In genomic region chr1:35535243-35535642, GRCh38 we compare ENCODE assay signal across 25 cellular contexts. TPM values are rescaled to one million over a fixed set of nuclear protein-coding genes. Genes with fewer than 3 reads are reported as not detected.
"Had no signal": no experiment of that assay in that cellular context is flagged by ENCODE, and none has a peak within 500 bp of the region (broad histone marks: within the 10 kb centered on the region; RNA-seq: fewer than 3 reads in every experiment).

No MANE protein-coding gene starts in this region.

- H3K27ac Mint-ChIP-seq: activated naive CD8-positive, alpha-beta T cell treated with anti-CD3 and anti-CD28 coated beads, Interleukin-2, amount 10 ng/mL, durations not matched to agents 7 days and 5 days; dendritic cell treated with granulocyte-macrophage colony-stimulating factor and Interleukin-4, amounts not matched to agents 40 ng/mL and 50 ng/mL, for 4 days; stimulated activated naive CD8-positive, alpha-beta T cell treated with anti-CD3 and anti-CD28 coated beads, Interleukin-15, amount 100 ng/mL, for 72 hours had no signal

- H3K4me3 ChIP-seq: body of pancreas, cardiac muscle cell, lower lobe of right lung, mucosa of descending colon, right lobe of liver, skin epidermis, tibial artery had no signal

- H3K36me3 ChIP-seq: cardiac muscle cell, right lobe of liver had no signal

- FAIRE-seq: kidney had no signal

- H3K27ac ChIP-seq: body of pancreas, cardiac muscle cell, lower lobe of right lung, right lobe of liver, skin epidermis, tibial artery had no signal

- H3K4me3 Mint-ChIP-seq: activated CD4-positive, alpha-beta T cell treated with anti-CD3 and anti-CD28 coated beads for 36 hours; activated naive CD8-positive, alpha-beta T cell treated with anti-CD3 and anti-CD28 coated beads, Interleukin-2, amount 10 ng/mL, durations not matched to agents 7 days and 5 days; activated T-cell treated with anti-CD3 and anti-CD28 coated beads, Interleukin-2, amount 50 U/mL, for 24 hours; activated T-helper 17 cell treated with anti-CD3 and anti-CD28 coated beads, Interleukin-2, amount 50 U/mL, for 72 hours; dendritic cell treated with granulocyte-macrophage colony-stimulating factor and Interleukin-4, amounts not matched to agents 40 ng/mL and 50 ng/mL, for 4 days; neural crest cell; stimulated activated naive CD8-positive, alpha-beta T cell treated with anti-CD3 and anti-CD28 coated beads, Interleukin-15, amount 100 ng/mL, for 72 hours had no signal

- H3K9me3 Mint-ChIP-seq: activated T-helper 17 cell treated with anti-CD3 and anti-CD28 coated beads, Interleukin-2, amount 50 U/mL, for 72 hours had no signal

- DNase-seq: activated CD4-positive, alpha-beta T cell treated with anti-CD3 and anti-CD28 coated beads for 36 hours; activated CD4-positive, alpha-beta T cell treated with anti-CD3 and anti-CD28 coated beads, Interleukin-2, amount 50 U/mL, for 4 hours; activated CD8-positive, alpha-beta memory T cell treated with anti-CD3 and anti-CD28 coated beads for 24 hours; activated CD8-positive, alpha-beta memory T cell treated with anti-CD3 and anti-CD28 coated beads, Interleukin-2, amount 50 U/mL, for 4 hours; activated naive CD8-positive, alpha-beta T cell treated with anti-CD3 and anti-CD28 coated beads, Interleukin-2, amount 10 ng/mL, durations not matched to agents 7 days and 5 days; activated T-cell treated with anti-CD3 and anti-CD28 coated beads, Interleukin-2, amount 50 U/mL, for 24 hours; amygdala; body of pancreas; effector CD8-positive, alpha-beta T cell; foreskin melanocyte; kidney; lower lobe of right lung; mesendoderm; mucosa of descending colon; occipital lobe; right lobe of liver; stimulated activated CD4-positive, alpha-beta T cell treated with anti-CD3 and anti-CD28 coated beads, Interleukin-1b, Interleukin-23, amount 100 ng/mL, for 48 hours; stimulated activated naive CD8-positive, alpha-beta T cell treated with anti-CD3 and anti-CD28 coated beads, Interleukin-15, amount 100 ng/mL, for 72 hours; tibial artery had no signal

- H3K27me3 Mint-ChIP-seq: activated CD4-positive, alpha-beta T cell treated with anti-CD3 and anti-CD28 coated beads for 36 hours; activated naive CD8-positive, alpha-beta T cell treated with anti-CD3 and anti-CD28 coated beads, Interleukin-2, amount 10 ng/mL, durations not matched to agents 7 days and 5 days; activated T-cell treated with anti-CD3 and anti-CD28 coated beads, Interleukin-2, amount 50 U/mL, for 24 hours; activated T-helper 17 cell treated with anti-CD3 and anti-CD28 coated beads, Interleukin-2, amount 50 U/mL, for 72 hours; dendritic cell treated with granulocyte-macrophage colony-stimulating factor and Interleukin-4, amounts not matched to agents 40 ng/mL and 50 ng/mL, for 4 days; stimulated activated naive CD8-positive, alpha-beta T cell treated with anti-CD3 and anti-CD28 coated beads, Interleukin-15, amount 100 ng/mL, for 72 hours had no signal

- ATAC-seq: activated CD4-positive, alpha-beta T cell treated with anti-CD3 and anti-CD28 coated beads for 36 hours; activated T-helper 17 cell treated with anti-CD3 and anti-CD28 coated beads, Interleukin-2, amount 50 U/mL, for 72 hours; body of pancreas; left lobe of liver; lower lobe of right lung; mucosa of descending colon; right lobe of liver; stimulated activated naive CD8-positive, alpha-beta T cell treated with anti-CD3 and anti-CD28 coated beads, Interleukin-15, amount 100 ng/mL, for 72 hours had no signal

- H3K9me3 ChIP-seq: body of pancreas, lower lobe of right lung, mucosa of descending colon, right lobe of liver, tibial artery had no signal

- H3K27me3 ChIP-seq: body of pancreas, cardiac muscle cell, right lobe of liver, tibial artery had no signal

RNA-seq across cellular contexts. Expression of gene TFAP2E, which starts 37.9 kb away (rescaled TPM):
- total RNA-seq: body of pancreas had no signal
